5 cellular contexts compared by ENCODE assay signal in the genomic region with DNA sequence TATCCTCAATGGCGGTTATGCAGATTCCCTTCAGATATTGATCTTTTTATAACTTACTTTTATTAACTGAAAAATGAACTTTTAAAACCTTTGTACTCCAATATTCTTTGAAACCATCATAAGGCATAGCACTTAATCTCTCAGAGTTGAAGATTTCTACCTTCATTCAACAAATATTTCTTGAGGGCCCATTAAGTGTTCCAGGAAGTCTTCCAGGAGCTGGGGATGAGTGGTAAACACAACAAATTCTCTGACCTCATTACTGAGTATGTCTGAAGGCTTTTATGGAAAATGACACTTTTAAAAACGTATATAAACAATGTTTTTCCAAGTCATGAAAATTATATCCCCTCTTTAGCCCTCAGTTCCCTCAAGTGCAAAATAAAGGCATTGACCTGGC.
"Had no signal": no experiment of that assay in that cellular context is flagged by ENCODE, and none has a peak within 500 bp of the region (broad histone marks: within the 10 kb centered on the region; RNA-seq: fewer than 3 reads in every experiment).

No MANE protein-coding gene starts in this region.

- H3K4me1 Mint-ChIP-seq: GM23338, H9 had no signal

- H3K4me3 ChIP-seq: GM23338, K562 had no signal

- H3K4me3 Mint-ChIP-seq: GM23338, H9 had no signal

- H3K27ac Mint-ChIP-seq: GM23338, H9 had no signal

- DNase-seq: H9, HCEC 1CT, IMR-90 had no signal

- ATAC-seq: GM23338, K562 had no signal
